Comparison of ENCODE assay signal across 8 cellular contexts in genomic region chr7:137847418-137848050, GRCh38. TPM values are rescaled to one million over a fixed set of nuclear protein-coding genes. Genes with fewer than 3 reads are reported as not detected.
DNase-seq lines count a peak whose midpoint lies in the region; ATAC-seq and TF ChIP-seq lines count a peak whose summit lies in the region.

No MANE protein-coding gene starts in this region.

- TF ChIP-seq CTCF in GM06990 (IDR thresholded peaks at IDR 0.05; ENCODE audit: insufficient read depth, low read length, poor library complexity, severe bottlenecking) (no peak), fibroblast of lung (conservative IDR thresholded peaks at IDR 0.05 in 1 of 2, IDR thresholded peaks at IDR 0.05 in 1 of 2; ENCODE audit: low read depth in 1 of 2, low read length in 2 of 2) (no peak)

- no peak overlapping the region for H4K12ac ChIP-seq in trophoblast cell (ENCODE audit: low read depth, low read length)

- H3K18ac ChIP-seq in trophoblast cell (ENCODE audit: low read length) = no peak overlapping the region

- no peak overlapping the region for H2AK5ac ChIP-seq in trophoblast cell (ENCODE audit: low read length)

- WGBS in trophoblast cell (ENCODE audit: extremely low coverage, insufficient coverage, insufficient read length) = no CpG with 5 or more reads among the region's 31 CpGs

- no peak overlapping the region for H2BK5ac ChIP-seq in trophoblast cell (ENCODE audit: low read depth, low read length, poor library complexity)

- no peak overlapping the region for H4K8ac ChIP-seq in trophoblast cell (ENCODE audit: low read depth, low read length)

- no peak overlapping the region for H3K14ac ChIP-seq in trophoblast cell (ENCODE audit: low read length)

- no peak overlapping the region for H2BK120ac ChIP-seq in trophoblast cell (ENCODE audit: insufficient read depth, low read length, poor library complexity)

- H3K4me1 ChIP-seq in fibroblast of lung (ENCODE audit: control insufficient read depth, extremely low read depth, insufficient read depth, low read length) (no peaks in the 10 kb centered on the region), trophoblast cell (ENCODE audit: control insufficient read depth in 1 of 2, insufficient read depth in 2 of 2, low read length in 2 of 2) (peaks cover 0 to 11% of the 10 kb centered on the region in 2 experiments)

- H4K20me1 ChIP-seq in fibroblast of lung (ENCODE audit: control insufficient read depth, extremely low read depth, insufficient read depth, low read length) = no peaks in the 10 kb centered on the region

- H3K9ac ChIP-seq in fibroblast of lung (ENCODE audit: insufficient read depth, low read length) (peak overlapping the region; percentile 26), trophoblast cell (ENCODE audit: low read length) (no peak overlapping the region)

- H2BK12ac ChIP-seq in trophoblast cell (ENCODE audit: low read length) = no peak overlapping the region

- no peak overlapping the region for H3K4ac ChIP-seq in trophoblast cell (ENCODE audit: low read depth, low read length)

- H3K36me3 ChIP-seq in GM06990 (ENCODE audit: control insufficient read depth, insufficient read depth, low read length) = no peaks in the 10 kb centered on the region
- no peaks in the 10 kb centered on the region for H3K36me3 ChIP-seq in fibroblast of lung (ENCODE audit: control insufficient read depth, insufficient read depth, low read length)
- peaks cover 2 to 6% of the 10 kb centered on the region in 2 experiments for H3K36me3 ChIP-seq in trophoblast cell (ENCODE audit: control insufficient read depth in 1 of 2, insufficient read depth in 2 of 2, low read length in 2 of 2)
- no peaks in the 10 kb centered on the region for H3K36me3 ChIP-seq in MG63

- no peak for DNase-seq in GM06990 (ENCODE audit: extremely low read depth, insufficient read length)
- peak; percentile 19 to 45 for DNase-seq in fibroblast of lung (ENCODE audit: low read depth in 2 of 2)
- DNase-seq in trophoblast cell = peak in 1 of 2 donors; percentile 28
- no peak for DNase-seq in DMS79 (lab: John Stamatoyannopoulos, UW)
- no peak for DNase-seq in MG63

- H3K79me1 ChIP-seq in trophoblast cell (ENCODE audit: low read length) = no peaks in the 10 kb centered on the region

- no peaks in the 10 kb centered on the region for H3K9me3 ChIP-seq in fibroblast of lung (ENCODE audit: control insufficient read depth, insufficient read depth, low read depth, low read length)
- no peaks in the 10 kb centered on the region for H3K9me3 ChIP-seq in trophoblast cell (ENCODE audit: insufficient read depth, low read depth, low read length)
- H3K9me3 ChIP-seq in MG63 = no peaks in the 10 kb centered on the region

- ATAC-seq in HG02884 (IDR thresholded peaks at IDR 0.05; ENCODE audit: unreplicated experiment) = peak; percentile 13
- no peak for ATAC-seq in GM18861 (IDR thresholded peaks at IDR 0.05; ENCODE audit: unreplicated experiment)
- no peak for ATAC-seq in GM21447 (IDR thresholded peaks at IDR 0.05; ENCODE audit: unreplicated experiment)

- H2AFZ ChIP-seq in fibroblast of lung (ENCODE audit: low read length) (no peak overlapping the region), trophoblast cell (ENCODE audit: insufficient read depth, low read length, poor library complexity) (no peak overlapping the region)

- no peak overlapping the region for H3K23ac ChIP-seq in trophoblast cell (ENCODE audit: low read length)

- no peaks in the 10 kb centered on the region for H3K79me2 ChIP-seq in fibroblast of lung (ENCODE audit: control insufficient read depth, insufficient read depth, low read length)
- H3K79me2 ChIP-seq in trophoblast cell (ENCODE audit: control insufficient read depth, insufficient read depth, low read length, poor library complexity) = no peaks in the 10 kb centered on the region

- H3K27ac ChIP-seq in fibroblast of lung (ENCODE audit: insufficient read depth, low read length) (no peak overlapping the region), trophoblast cell (ENCODE audit: low read depth, low read length) (no peak overlapping the region)

- H3K27me3 ChIP-seq in GM06990 (replicated peaks; ENCODE audit: control insufficient read depth, insufficient read depth, low read length) = no peaks in the 10 kb centered on the region
- H3K27me3 ChIP-seq in fibroblast of lung (ENCODE audit: control insufficient read depth, insufficient read depth, low read length) = no peaks in the 10 kb centered on the region
- peaks cover 25% of the 10 kb centered on the region for H3K27me3 ChIP-seq in trophoblast cell (ENCODE audit: insufficient read depth, low read length)
- no peaks in the 10 kb centered on the region for H3K27me3 ChIP-seq in MG63

- H3K4me2 ChIP-seq in fibroblast of lung (ENCODE audit: extremely low read depth, insufficient read depth, low read length) (peak overlapping the region; percentile 71), trophoblast cell (ENCODE audit: low read length) (peak overlapping the region; percentile 84)

- peak overlapping the region; percentile 57; the same call in 1 of the 2 replicates for H3K4me3 ChIP-seq in GM06990 (replicated peaks; ENCODE audit: low read depth, low read length)
- H3K4me3 ChIP-seq in fibroblast of lung (replicated peaks in 1 of 4; ENCODE audit: control extremely low read depth in 1 of 4, insufficient read depth in 1 of 4, low read depth in 3 of 4, low read length in 4 of 4) = peak overlapping the region in 2 of 4 experiments; percentile 22 to 59
- H3K4me3 ChIP-seq in trophoblast cell (ENCODE audit: low read depth, low read length) = no peak overlapping the region
- no peak overlapping the region for H3K4me3 ChIP-seq in MG63

- H4K91ac ChIP-seq in trophoblast cell (ENCODE audit: low read depth, low read length) = no peak overlapping the region

RNA-seq across cellular contexts. Expression of gene DGKI, which starts 0.8 kb away (rescaled TPM):
- total RNA-seq in fibroblast of lung = 1.3 and 2.1 TPM in 2 replicates
- 0.74 and 0.84 TPM in 2 replicates for polyA plus RNA-seq in fibroblast of lung
- 0.43 and 0.78 TPM in 2 replicates for polyA plus RNA-seq in fibroblast of lung (2012)
- polyA minus RNA-seq in fibroblast of lung (ENCODE audit: low replicate concordance) = 0.11 and 0.16 TPM in 2 replicates
- polyA plus RNA-seq in trophoblast cell (2013) = 0.99 and 1.2 TPM in 2 replicates
- 0.12 and 0.43 TPM in 2 replicates for total RNA-seq in MG63 (2014; rRNA removed; shearing (Covaris generic); ENCODE audit: low replicate concordance)

Comparison
In these comparisons a context has a peak if more than half of its experiments do, and no peak if none do; other contexts are left out.
1. DNase-seq: peak in fibroblast of lung (2 of 2); none in GM06990 (single experiment), DMS79 (single experiment) and MG63 (single experiment).